In genomic region chr1:112818990-112819689, GRCh38 we compare ENCODE assay signal across 10 cellular contexts.
A peak's percentile ranks its signal among the peaks of the same experiment; 100 is the strongest.
DNase-seq lines count a peak whose midpoint lies in the region; ATAC-seq and TF ChIP-seq lines count a peak whose summit lies in the region.
"Had no signal": no experiment of that assay in that cellular context is flagged by ENCODE, and none has a peak within 500 bp of the region (broad histone marks: within the 10 kb centered on the region; RNA-seq: fewer than 3 reads in every experiment).

No MANE protein-coding gene starts in this region.

- DNase-seq in Ammon's horn (ENCODE audit: low spot score), result peak; percentile 51
- peak; percentile 81 for DNase-seq in NB4 (ENCODE audit: low read depth)
- peak; percentile 66 to 86 for DNase-seq in cardiac fibroblast (ENCODE audit: low read depth in 2 of 2)
- DNase-seq in medulla oblongata (ENCODE audit: extremely low spot score), result peak; percentile 73
- no peak for DNase-seq in NCI-H2029 (lab: John Stamatoyannopoulos, UW)
- DNase-seq in SW480 (ENCODE audit: low spot score), result no peak
- DNase-seq: activated effector memory CD4-positive, alpha-beta T cell treated with Interleukin-2 at 50 U/mL for 16 hours; stimulated activated CD4-positive, alpha-beta T cell treated with anti-CD3 and anti-CD28 coated beads, Interleukin-12 subunit alpha, Interleukin-12 subunit beta, amount 100 ng/mL, for 4 hours had no signal

- ATAC-seq in GM19463 (IDR thresholded peaks at IDR 0.05; ENCODE audit: unreplicated experiment) (no peak), HG03025 (IDR thresholded peaks at IDR 0.05; ENCODE audit: low FRiP score, unreplicated experiment) (no peak)

- TF ChIP-seq POLR2A in NB4 (IDR thresholded peaks at IDR 0.05; ENCODE audit: extremely low read depth, insufficient read length), result no peak

- TF ChIP-seq CTCF in NB4 (IDR thresholded peaks at IDR 0.05; ENCODE audit: low read depth, low read length) (no peak), cardiac fibroblast (IDR thresholded peaks at IDR 0.05; ENCODE audit: low read depth, low read length) (no peak)

- H3K4me3 ChIP-seq in NB4 (ENCODE audit: low read depth, low read length), result no peak overlapping the region
- no peak overlapping the region for H3K4me3 ChIP-seq in cardiac fibroblast (replicated peaks in 1 of 2; ENCODE audit: low read depth in 2 of 2, low read length in 2 of 2)

Comparison
In these comparisons a context has a peak if more than half of its experiments do, and no peak if none do; other contexts are left out.
1. DNase-seq: peak in Ammon's horn (single experiment), NB4 (single experiment), cardiac fibroblast (2 of 2) and medulla oblongata (single experiment); none in NCI-H2029 (single experiment) and SW480 (single experiment).